Comparison of ENCODE assay signal across 8 cellular contexts in genomic region chr17:43171761-43172487, GRCh38. TPM values are rescaled to one million over a fixed set of nuclear protein-coding genes. Genes with fewer than 3 reads are reported as not detected.
DNase-seq lines count a peak whose midpoint lies in the region; ATAC-seq and TF ChIP-seq lines count a peak whose summit lies in the region.

No MANE protein-coding gene starts in this region.

- no peaks in the 10 kb centered on the region for H3K9me3 ChIP-seq in heart right ventricle

- H3K4me3 ChIP-seq in heart right ventricle = peak overlapping the region; percentile 49 to 83 (median 73)

- ATAC-seq in heart right ventricle = peak in 1 of 8 donors; percentile 6
- ATAC-seq in GM21526 (IDR thresholded peaks at IDR 0.05; ENCODE audit: low FRiP score, unreplicated experiment) = no peak
- ATAC-seq in GM19324 (IDR thresholded peaks at IDR 0.05; ENCODE audit: low FRiP score, unreplicated experiment) = no peak

- TF ChIP-seq CTCF in heart right ventricle (IDR thresholded peaks at IDR 0.05) = peak in 6 of 9 donors; percentile 15 to 57 (median 44)

- H3K27me3 ChIP-seq in heart right ventricle = no peaks in the 10 kb centered on the region

- peaks cover 5 to 66% (median 63%) of the 10 kb centered on the region in 9 donors for H3K4me1 ChIP-seq in heart right ventricle

- 10 to 13% methylated on average over 7 of the region's 7 CpGs for WGBS in heart right ventricle, 2 donors

- intact Hi-C loops in heart right ventricle (cut with DNase I) = loop anchor here in 8 of 10 donors (2.0 to 10.0 kb wide), 6 partner anchors 45 to 173 kb away; partner anchors contain the start of genes VAT1 (in 7 of the 8), BRCA1 (in 5 of the 8), RND2 (in 1 of the 8) and RPL27 (in 1 of the 8)

- DNase-seq in AG08395 (ENCODE audit: low spot score) (peak; percentile 72), GM03348 (ENCODE audit: low spot score) (peak; percentile 64), NCI-H2227 treated with DMSO at 0.1 percent for 48 hours (lab: John Stamatoyannopoulos, UW) (peak; percentile 6), heart right ventricle (peak in 1 of 2 donors; percentile 67), putamen (ENCODE audit: low spot score) (peak; percentile 46)
- peak; percentile 36 to 39 for DNase-seq in activated T-cell treated with anti-CD3 and anti-CD28 coated beads, Interleukin-2, amount 50 U/mL, for 48 hours

- peaks cover 0 to 21% (median 12%) of the 10 kb centered on the region in 9 donors for H3K36me3 ChIP-seq in heart right ventricle

- peak overlapping the region; percentile 91 to 97 (median 96) for H3K27ac ChIP-seq in heart right ventricle

RNA-seq across cellular contexts. Expression of gene NBR1, which starts 0.9 kb away (rescaled TPM):
- 100 to 1,000 TPM in 7 of 10 donors, 10 to 100 TPM in 3; 80.3 to 120 (median 107) TPM for total RNA-seq in heart right ventricle
- 10 to 100 TPM; 28.5 to 39.9 TPM for polyA plus RNA-seq in heart right ventricle

RNA-seq across cellular contexts. Expression of gene TMEM106A, which starts 39.8 kb away (rescaled TPM):
- total RNA-seq in heart right ventricle = 10 to 100 TPM in 1 of 10 donors, 1 to 10 TPM in 9; 1.9 to 10.4 (median 2.7) TPM
- 1 to 10 TPM; 1.1 to 3.2 TPM for polyA plus RNA-seq in heart right ventricle

RNA-seq across cellular contexts. Expression of gene BRCA1, which starts 46.8 kb away (rescaled TPM):
- total RNA-seq in heart right ventricle = 10 to 100 TPM in 3 of 10 donors, 1 to 10 TPM in 7; 4.1 to 12.0 (median 8.2) TPM
- 1 to 10 TPM; 2.2 to 3.1 TPM for polyA plus RNA-seq in heart right ventricle

RNA-seq across cellular contexts. Expression of gene CCDC200, which starts 56.5 kb away (rescaled TPM):
- not detected for total RNA-seq in heart right ventricle
- not detected for polyA plus RNA-seq in heart right ventricle
